In genomic region chr20:3677733-3678132, GRCh38 we compare ENCODE assay signal across 1 cellular context.
TF ChIP-seq lines count a peak whose summit lies in the region.

No MANE protein-coding gene starts in this region.

TF ChIP-seq in HepG2, 621 proteins besides CTCF, POLR2A, EP300 and RAD21:
- 0 out of 2 replicates have a peak, but pooled peaks have one; percentile 5 for TF ChIP-seq ZFP91 (CRISPR knock-in tag; IDR thresholded peaks at IDR 0.05; ENCODE audit: borderline replicate concordance)
- TF ChIP-seq RORA (CRISPR knock-in tag; IDR thresholded peaks at IDR 0.05): no peak
- no peak for TF ChIP-seq ZNF569 (CRISPR knock-in tag; IDR thresholded peaks at IDR 0.05; ENCODE audit: borderline replicate concordance)
- peak; percentile 51; the same call in 1 of the 2 replicates for TF ChIP-seq EZH2 (conservative IDR thresholded peaks at IDR 0.05; ENCODE audit: low read depth, low read length)
- no peak for TF ChIP-seq ZNF232 (CRISPR knock-in tag; IDR thresholded peaks at IDR 0.05; ENCODE audit: borderline replicate concordance)
- no peak for TF ChIP-seq CCDC6 (CRISPR knock-in tag; IDR thresholded peaks at IDR 0.05)
- 0 out of 2 replicates have a peak, but pooled peaks have one; percentile 17 for TF ChIP-seq NRL (CRISPR knock-in tag; IDR thresholded peaks at IDR 0.05; ENCODE audit: borderline replicate concordance)
